8 cellular contexts compared by ENCODE assay signal in the genomic region with DNA sequence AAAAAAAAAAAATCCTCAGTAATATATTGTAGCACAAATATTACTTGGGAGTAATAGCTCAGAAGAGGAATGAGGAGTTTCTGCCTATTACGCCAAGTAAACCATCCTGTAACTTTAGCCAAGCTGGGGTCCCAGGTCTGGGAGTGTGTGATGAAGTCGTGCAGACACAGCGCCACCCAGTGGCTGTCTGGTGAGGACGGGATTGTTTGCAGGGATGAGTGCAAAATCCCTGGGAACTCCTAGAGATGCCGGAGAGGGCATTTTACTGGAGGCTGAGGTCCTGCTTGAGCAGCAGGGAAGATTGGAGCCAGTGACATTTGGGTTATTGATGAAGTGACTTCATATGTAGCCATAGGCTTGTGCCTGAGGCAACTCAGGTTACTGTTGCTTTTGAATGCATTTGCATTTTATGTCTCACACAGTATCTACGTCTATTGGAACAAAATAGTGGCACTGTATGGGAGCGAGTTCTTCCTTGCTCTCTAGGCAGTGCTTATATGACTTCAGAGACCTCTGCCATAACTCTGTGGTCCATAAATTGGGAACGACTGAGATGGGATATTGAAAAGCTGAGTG.
DNase-seq lines count a peak whose midpoint lies in the region; ATAC-seq and TF ChIP-seq lines count a peak whose summit lies in the region.

No MANE protein-coding gene starts in this region.

- H3K4me1 Mint-ChIP-seq in CD8-positive, alpha-beta memory T cell = no peaks in the 10 kb centered on the region

- H3K9me3 ChIP-seq in CD8-positive, alpha-beta memory T cell (ENCODE audit: low read length) = no peaks in the 10 kb centered on the region
- H3K9me3 ChIP-seq in SK-N-MC (ENCODE audit: low read depth, low read length) = no peaks in the 10 kb centered on the region
- no peaks in the 10 kb centered on the region for H3K9me3 ChIP-seq in adipocyte (ENCODE audit: control insufficient read depth, low read length)
- no peaks in the 10 kb centered on the region for H3K9me3 ChIP-seq in heart right ventricle

- CTCF ChIA-PET in CD8-positive, alpha-beta memory T cell (lab: Charles Lee) = interaction anchor here (0.7 to 2.5 kb wide), 8 partner anchors 8 to 392 kb away, joined by 3 to 14 read pairs (median 5); no protein-coding TSS in a partner anchor

- peak; percentile 50 to 84 (median 72) for TF ChIP-seq CTCF in heart right ventricle (IDR thresholded peaks at IDR 0.05)

- no peaks in the 10 kb centered on the region for H3K36me3 ChIP-seq in CD8-positive, alpha-beta memory T cell (ENCODE audit: insufficient read depth, low read length)
- H3K36me3 ChIP-seq in SK-N-MC (ENCODE audit: insufficient read depth, low read length) (no peaks in the 10 kb centered on the region), adipocyte (ENCODE audit: control insufficient read depth, insufficient read depth, low read length, severe bottlenecking) (no peaks in the 10 kb centered on the region), heart right ventricle (no peaks in the 10 kb centered on the region)

- H3K9ac ChIP-seq in SK-N-MC (ENCODE audit: insufficient read length) = no peak overlapping the region
- no peak overlapping the region for H3K9ac ChIP-seq in adipocyte (ENCODE audit: low read length)

- H3K4me3 ChIP-seq in CD8-positive, alpha-beta memory T cell (ENCODE audit: low read length) = no peak overlapping the region
- no peak overlapping the region for H3K4me3 ChIP-seq in SK-N-MC
- no peak overlapping the region for H3K4me3 ChIP-seq in adipocyte (ENCODE audit: low read length)
- no peak overlapping the region for H3K4me3 ChIP-seq in heart right ventricle

- H3K4me1 ChIP-seq in CD8-positive, alpha-beta memory T cell (ENCODE audit: insufficient read depth, low read length) = no peaks in the 10 kb centered on the region
- H3K4me1 ChIP-seq in adipocyte (ENCODE audit: control insufficient read depth, insufficient read depth, low read length) = no peaks in the 10 kb centered on the region
- H3K4me1 ChIP-seq in heart right ventricle = no peaks in the 10 kb centered on the region

- H3K9me3 Mint-ChIP-seq in CD8-positive, alpha-beta memory T cell = no peaks in the 10 kb centered on the region

- H3K4me3 Mint-ChIP-seq in CD8-positive, alpha-beta memory T cell = no peak overlapping the region

- no peak overlapping the region for H3K27ac Mint-ChIP-seq in CD8-positive, alpha-beta memory T cell

- H3K27ac ChIP-seq in CD8-positive, alpha-beta memory T cell (ENCODE audit: low read depth, low read length) = no peak overlapping the region
- no peak overlapping the region for H3K27ac ChIP-seq in SK-N-MC
- no peak overlapping the region for H3K27ac ChIP-seq in heart right ventricle

- no peaks in the 10 kb centered on the region for H3K27me3 ChIP-seq in CD8-positive, alpha-beta memory T cell (ENCODE audit: insufficient read depth, low read length, poor library complexity, severe bottlenecking)
- H3K27me3 ChIP-seq in adipocyte (replicated peaks; ENCODE audit: control insufficient read depth, insufficient read depth, low read length) (peaks cover 47% of the 10 kb centered on the region), heart right ventricle (peaks cover 0 to 53% (median 27%) of the 10 kb centered on the region in 7 donors)

- POLR2A ChIA-PET in CD8-positive, alpha-beta memory T cell (lab: Charles Lee) = no interaction called here

- peak; percentile 10 to 54 (median 24) for DNase-seq in CD8-positive, alpha-beta memory T cell
- DNase-seq in Kasumi-1 (lab: John Stamatoyannopoulos, UW) (peak; percentile 62 to 65), SK-N-MC (ENCODE audit: low read depth, low spot score) (peak; percentile 71), adipocyte (ENCODE audit: low read depth) (peak; percentile 77), heart right ventricle (peak; percentile 36 to 67), putamen (ENCODE audit: low spot score) (peak; percentile 72)

- 29 to 34% methylated on average over 8 of the region's 8 CpGs for WGBS in heart right ventricle, 2 donors

- H3K36me3 Mint-ChIP-seq in CD8-positive, alpha-beta memory T cell = no peaks in the 10 kb centered on the region

- peaks cover 6 to 45% of the 10 kb centered on the region in 2 donors for H3K27me3 Mint-ChIP-seq in CD8-positive, alpha-beta memory T cell

- ATAC-seq in GM21360 (IDR thresholded peaks at IDR 0.05; ENCODE audit: unreplicated experiment) = peak; percentile 60
- peak in 4 of 8 donors; percentile 47 to 72 (median 58) for ATAC-seq in heart right ventricle
- no peak for ATAC-seq in GM19324 (IDR thresholded peaks at IDR 0.05; ENCODE audit: low FRiP score, unreplicated experiment)

- intact Hi-C loops in heart right ventricle (cut with DNase I) = loop anchor here in 8 of 10 donors (1.0 to 10.0 kb wide), 5 partner anchors 55 to 108 kb away; no protein-coding TSS in a partner anchor

Comparison
In these comparisons a context has a peak if more than half of its experiments do, and no peak if none do; other contexts are left out.
1. DNase-seq: peak in every context shown above with its lines; median percentile 77 in adipocyte; 72 in putamen; 71 in SK-N-MC; 64 in Kasumi-1; 52 in heart right ventricle; 24 in CD8-positive, alpha-beta memory T cell.